Comparison of ENCODE assay signal across 24 cellular contexts in genomic region chr3:115980709-115981108, GRCh38.
A peak's percentile ranks its signal among the peaks of the same experiment; 100 is the strongest.
DNase-seq lines count a peak whose midpoint lies in the region; ATAC-seq and TF ChIP-seq lines count a peak whose summit lies in the region.
"Had no signal": no experiment of that assay in that cellular context is flagged by ENCODE, and none has a peak within 500 bp of the region (broad histone marks: within the 10 kb centered on the region; RNA-seq: fewer than 3 reads in every experiment).

No MANE protein-coding gene starts in this region.

- H2AFZ ChIP-seq in neuronal stem cell (ENCODE audit: low read length): no peak overlapping the region

- H4K91ac ChIP-seq in neuronal stem cell (ENCODE audit: low read depth, low read length, poor library complexity): no peak overlapping the region

- no peak overlapping the region for H3K4me3 ChIP-seq in MG63
- H3K4me3 ChIP-seq in body of pancreas: no peak overlapping the region
- no peak overlapping the region for H3K4me3 ChIP-seq in neuronal stem cell (ENCODE audit: low read length in 2 of 2)
- H3K4me3 ChIP-seq: right lobe of liver, SJSA1 had no signal

- WGBS in body of pancreas, 2 donors: 28 to 58% methylated on average over 3 of the region's 3 CpGs
- no CpG with 5 or more reads among the region's 3 CpGs for WGBS in neuronal stem cell (ENCODE audit: extremely low coverage in 2 of 2, insufficient read length in 2 of 2, insufficient replicate concordance in 1 of 2), 2 donors

- TF ChIP-seq POLR2A in body of pancreas (IDR thresholded peaks at IDR 0.05): no peak

- no peak for TF ChIP-seq CTCF in body of pancreas (IDR thresholded peaks at IDR 0.05)

- H3K27me3 ChIP-seq in MG63 (no peaks in the 10 kb centered on the region), body of pancreas (no peaks in the 10 kb centered on the region), neuronal stem cell (ENCODE audit: control insufficient read depth in 3 of 3, insufficient read depth in 3 of 3, low read depth in 1 of 3, low read length in 3 of 3) (no peaks in the 10 kb centered on the region)
- H3K27me3 ChIP-seq: right lobe of liver had no signal

- H3K18ac ChIP-seq in neuronal stem cell (ENCODE audit: low read length): no peak overlapping the region

- no peak overlapping the region for H2AK5ac ChIP-seq in neuronal stem cell (ENCODE audit: low read depth, low read length)

- H2BK15ac ChIP-seq in neuronal stem cell (ENCODE audit: low read length): no peak overlapping the region

- no peak overlapping the region for H3K23ac ChIP-seq in neuronal stem cell (ENCODE audit: low read depth, low read length, poor library complexity)

- no peak overlapping the region for H4K8ac ChIP-seq in neuronal stem cell (ENCODE audit: low read depth, low read length)

- H2BK120ac ChIP-seq in neuronal stem cell (ENCODE audit: low read depth, low read length): no peak overlapping the region

- peak; percentile 58 for ATAC-seq in GM18870 (IDR thresholded peaks at IDR 0.05; ENCODE audit: unreplicated experiment)
- peak; percentile 72 for ATAC-seq in HG02610 (IDR thresholded peaks at IDR 0.05; ENCODE audit: unreplicated experiment)
- ATAC-seq in HG03432 (IDR thresholded peaks at IDR 0.05; ENCODE audit: unreplicated experiment): peak; percentile 63
- no peak for ATAC-seq in body of pancreas
- ATAC-seq in HG02571 (IDR thresholded peaks at IDR 0.05; ENCODE audit: unreplicated experiment): no peak
- ATAC-seq: activated naive CD8-positive, alpha-beta T cell treated with anti-CD3 and anti-CD28 coated beads, Interleukin-2, amount 50 U/mL, for 24 hours; activated T-cell treated with anti-CD3 and anti-CD28 coated beads, Interleukin-2, amount 50 U/mL, for 4 hours; HCT116; left cardiac atrium; right lobe of liver; stimulated activated effector memory CD8-positive, alpha-beta T cell treated with anti-CD3 and anti-CD28 coated beads, Interleukin-12 subunit alpha, Interleukin-12 subunit beta, amount 100 ng/mL, for 72 hours had no signal

- no peak overlapping the region for H2BK12ac ChIP-seq in neuronal stem cell (ENCODE audit: low read length)

- no peak overlapping the region for H3K27ac ChIP-seq in body of pancreas
- no peak overlapping the region for H3K27ac ChIP-seq in neuronal stem cell (replicated peaks; ENCODE audit: low read length)
- H3K27ac ChIP-seq: right lobe of liver, SJSA1 had no signal

- H3K4me1 ChIP-seq in body of pancreas (no peaks in the 10 kb centered on the region), neuronal stem cell (ENCODE audit: control insufficient read depth in 2 of 2, insufficient read depth in 1 of 2, low read depth in 1 of 2, low read length in 2 of 2) (no peaks in the 10 kb centered on the region)
- H3K4me1 ChIP-seq: right lobe of liver had no signal

- DNase-seq in renal cortical epithelial cell (ENCODE audit: low read depth) (peak; percentile 33), MG63 (no peak), body of pancreas (no peak), neuronal stem cell (ENCODE audit: low spot score) (no peak)
- DNase-seq: activated CD4-positive, alpha-beta T cell treated with anti-CD3 and anti-CD28 coated beads, Interleukin-2, amount 10 ng/mL, durations not matched to agents 7 days and 5 days; activated naive CD8-positive, alpha-beta T cell treated with anti-CD3 and anti-CD28 coated beads, Interleukin-2, amount 50 U/mL, for 24 hours; activated T-cell treated with anti-CD3 and anti-CD28 coated beads, Interleukin-2, amount 50 U/mL, for 4 hours; DMS153; hippocampal formation; left cardiac atrium; mammary epithelial cell; NCI-H1048; NCI-H2029; NCI-H2227 treated with DMSO at 0.1 percent for 48 hours; right lobe of liver; RPMI8226; stimulated activated CD4-positive, alpha-beta T cell treated with anti-CD3 and anti-CD28 coated beads, Interleukin-4, amount 100 ng/mL, for 24 hours had no signal

- intact Hi-C loops in body of pancreas (cut with DNase I): no loop called here

- H3K36me3 ChIP-seq in MG63 (no peaks in the 10 kb centered on the region), body of pancreas (replicated peaks in 1 of 2; ENCODE audit: insufficient read depth in 1 of 2, low read depth in 2 of 2) (no peaks in the 10 kb centered on the region), neuronal stem cell (replicated peaks in 1 of 2; ENCODE audit: control insufficient read depth in 2 of 2, insufficient read depth in 2 of 2, low read length in 2 of 2) (no peaks in the 10 kb centered on the region)
- H3K36me3 ChIP-seq: right lobe of liver, SJSA1 had no signal

- H3K4ac ChIP-seq in neuronal stem cell (ENCODE audit: low read length): no peak overlapping the region

- H3K9ac ChIP-seq in neuronal stem cell (ENCODE audit: low read depth, low read length, poor library complexity): no peak overlapping the region

- H3K9me3 ChIP-seq in MG63 (no peaks in the 10 kb centered on the region), body of pancreas (no peaks in the 10 kb centered on the region), neuronal stem cell (replicated peaks in 1 of 2; ENCODE audit: control insufficient read depth in 2 of 2, insufficient read depth in 1 of 2, low read depth in 1 of 2, low read length in 2 of 2) (no peaks in the 10 kb centered on the region)
- H3K9me3 ChIP-seq: right lobe of liver, SJSA1 had no signal

- no peak overlapping the region for H3K4me2 ChIP-seq in neuronal stem cell (ENCODE audit: insufficient read depth, low read length, poor library complexity, severe bottlenecking)

- H3K79me1 ChIP-seq in neuronal stem cell (ENCODE audit: low read depth, low read length): no peaks in the 10 kb centered on the region

- H3K14ac ChIP-seq in neuronal stem cell (ENCODE audit: low read length): no peak overlapping the region

- H2BK5ac ChIP-seq in neuronal stem cell (ENCODE audit: low read length): no peak overlapping the region

Comparison
In these comparisons a context has a peak if more than half of its experiments do, and no peak if none do; other contexts are left out.
1. ATAC-seq: peak in GM18870 (single experiment), HG02610 (single experiment) and HG03432 (single experiment); none in body of pancreas (single experiment) and HG02571 (single experiment).